Comparison of ENCODE assay signal across 9 cellular contexts in the genomic region with DNA sequence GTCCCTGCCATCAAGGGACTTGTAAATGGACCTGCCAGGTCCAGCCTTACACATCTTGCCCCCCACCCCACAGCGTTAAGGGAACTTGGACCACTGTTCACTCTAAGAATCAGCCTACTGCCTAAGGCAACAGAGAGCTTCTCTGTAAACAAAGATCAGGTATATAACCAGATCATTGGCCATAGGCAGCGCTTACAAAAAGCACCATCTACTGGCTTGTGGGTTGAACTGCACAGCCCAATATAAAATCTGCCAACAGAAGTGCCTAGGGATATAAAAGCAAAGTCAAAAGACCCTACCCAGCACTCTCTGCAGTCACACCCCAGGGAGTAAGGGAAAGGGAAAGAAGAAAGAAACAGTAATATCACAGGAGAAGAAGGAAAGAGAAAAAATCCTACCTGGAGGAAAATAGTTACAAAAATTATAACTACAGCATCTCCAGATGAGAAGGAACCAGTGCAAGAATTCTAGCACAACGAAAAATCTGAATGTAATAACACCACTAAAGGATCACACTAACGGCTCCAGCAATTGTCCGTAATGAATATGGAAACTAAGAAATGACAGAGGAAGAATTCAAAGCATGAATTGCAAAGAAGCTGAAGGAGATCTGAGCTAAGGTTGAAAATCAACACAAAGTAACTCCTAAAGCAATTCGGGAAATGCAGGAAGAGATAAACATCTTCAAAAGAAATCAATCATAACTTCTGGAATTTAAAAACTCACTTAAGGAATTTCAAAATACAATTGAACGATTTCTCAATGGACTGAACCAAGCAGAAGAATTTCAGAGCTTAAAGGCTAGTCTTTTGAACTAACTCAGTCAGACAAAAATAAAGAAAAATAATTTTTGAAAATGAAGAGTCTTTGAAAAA.
DNase-seq lines count a peak whose midpoint lies in the region; FAIRE-seq and TF ChIP-seq lines count a peak whose summit lies in the region.
"Had no signal": no experiment of that assay in that cellular context is flagged by ENCODE, and none has a peak within 500 bp of the region (broad histone marks: within the 10 kb centered on the region; RNA-seq: fewer than 3 reads in every experiment).

No MANE protein-coding gene starts in this region.

- intact Hi-C loops in CD4-positive, alpha-beta memory T cell (cut with micrococcal nuclease): loop anchor here (1.0 kb wide), 1 partner anchor 859 kb away; no protein-coding TSS in a partner anchor
- intact Hi-C loops in posterior vena cava (cut with DNase I): no loop called here

- no peaks in the 10 kb centered on the region for H4K20me1 ChIP-seq in Karpas-422 (ENCODE audit: insufficient read depth, low read depth, low read length)

- peaks cover 26 to 34% of the 10 kb centered on the region in 2 donors for H3K27me3 Mint-ChIP-seq in CD4-positive, alpha-beta memory T cell

- no peaks in the 10 kb centered on the region for H3K9me2 ChIP-seq in Karpas-422 (replicated peaks; ENCODE audit: insufficient read depth, low read length)

- in situ Hi-C loops in astrocyte of the spinal cord (cut with HindIII; ENCODE audit: low sequenced_read_pairs): no loop called here

- peaks cover 4% of the 10 kb centered on the region for H3K27me3 ChIP-seq in CD4-positive, alpha-beta memory T cell (ENCODE audit: insufficient read depth, low read length)
- H3K27me3 ChIP-seq in Karpas-422 (ENCODE audit: low read length): no peaks in the 10 kb centered on the region

- no peaks in the 10 kb centered on the region for H3K79me2 ChIP-seq in Karpas-422 (ENCODE audit: low read length)

- peak; percentile 8 for FAIRE-seq in GM19239 (lab: Jason Lieb, UNC)

- H3K4me2 ChIP-seq in Karpas-422 (ENCODE audit: low read depth, low read length, poor library complexity, severe bottlenecking): no peak overlapping the region

- H3K4me3 Mint-ChIP-seq in CD4-positive, alpha-beta memory T cell: peak overlapping the region in 1 of 8 donors; percentile 20

- H3K36me3 Mint-ChIP-seq in CD4-positive, alpha-beta memory T cell: no peaks in the 10 kb centered on the region

- no peak overlapping the region for H3K9ac ChIP-seq in Karpas-422 (ENCODE audit: low read length)

- H3K4me3 ChIP-seq in CD4-positive, alpha-beta memory T cell (ENCODE audit: low read length in 2 of 2): no peak overlapping the region
- H3K4me3 ChIP-seq in Karpas-422 (ENCODE audit: low read length) (no peak overlapping the region), astrocyte of the spinal cord (ENCODE audit: low read depth, low read length) (no peak overlapping the region)
- H3K4me3 ChIP-seq: skin epidermis had no signal

- no peak overlapping the region for H3K27ac ChIP-seq in CD4-positive, alpha-beta memory T cell (ENCODE audit: low read depth, low read length)
- no peak overlapping the region for H3K27ac ChIP-seq in Karpas-422 (ENCODE audit: low read length)

- H3K4me1 ChIP-seq in CD4-positive, alpha-beta memory T cell (ENCODE audit: insufficient read depth, low read length): peaks cover 9% of the 10 kb centered on the region
- no peaks in the 10 kb centered on the region for H3K4me1 ChIP-seq in Karpas-422 (ENCODE audit: low read length)

- H2AFZ ChIP-seq in Karpas-422 (ENCODE audit: low read length): no peak overlapping the region

- POLR2A ChIA-PET in CD4-positive, alpha-beta memory T cell (lab: Charles Lee; ENCODE audit: partially characterized antibody): no interaction called here

- peaks cover 0 to 12% (median 7%) of the 10 kb centered on the region in 8 donors for H3K9me3 Mint-ChIP-seq in CD4-positive, alpha-beta memory T cell

- H3K4me1 Mint-ChIP-seq in CD4-positive, alpha-beta memory T cell: peaks cover 0 to 7% (median 3%) of the 10 kb centered on the region in 4 donors

- H3K9me3 ChIP-seq in CD4-positive, alpha-beta memory T cell (ENCODE audit: control insufficient read depth in 1 of 2, low read length in 2 of 2): no peaks in the 10 kb centered on the region
- no peaks in the 10 kb centered on the region for H3K9me3 ChIP-seq in Karpas-422 (ENCODE audit: low read length)

- H3K27ac Mint-ChIP-seq in CD4-positive, alpha-beta memory T cell: no peak overlapping the region

- CTCF ChIA-PET in CD4-positive, alpha-beta memory T cell (lab: Charles Lee; ENCODE audit: partially characterized antibody): interaction anchor here (0.6 to 2.0 kb wide), 10 partner anchors 17 to 913 kb away, joined by 3 to 8 read pairs (median 3); no protein-coding TSS in a partner anchor

- TF ChIP-seq CTCF in astrocyte of the spinal cord (IDR thresholded peaks at IDR 0.05; ENCODE audit: low read depth, low read length): peak; percentile 90

- H3K36me3 ChIP-seq in CD4-positive, alpha-beta memory T cell (ENCODE audit: insufficient read depth, low read length): no peaks in the 10 kb centered on the region
- no peaks in the 10 kb centered on the region for H3K36me3 ChIP-seq in Karpas-422 (ENCODE audit: insufficient read depth, low read length)

- DNase-seq in CD4-positive, alpha-beta memory T cell: peak; percentile 21 to 37 (median 26)
- peak; percentile 4 for DNase-seq in GM19239 (ENCODE audit: insufficient read length, low spot score)
- peak; percentile 73 for DNase-seq in Karpas-422
- DNase-seq in SHP77 (lab: John Stamatoyannopoulos, UW): peak; percentile 36 to 47
- DNase-seq in astrocyte of the spinal cord (ENCODE audit: low read depth, low spot score): peak; percentile 71
- peak; percentile 63 for DNase-seq in iPS-NIHi11 (ENCODE audit: low spot score)
- peak; percentile 15 to 33 for DNase-seq in stimulated activated CD4-positive, alpha-beta T cell treated with anti-CD3 and anti-CD28 coated beads, Interleukin-2, amount 100 ng/mL, for 24 hours
- DNase-seq in posterior vena cava (ENCODE audit: low spot score): no peak
